8 cellular contexts compared by ENCODE assay signal in the genomic region with DNA sequence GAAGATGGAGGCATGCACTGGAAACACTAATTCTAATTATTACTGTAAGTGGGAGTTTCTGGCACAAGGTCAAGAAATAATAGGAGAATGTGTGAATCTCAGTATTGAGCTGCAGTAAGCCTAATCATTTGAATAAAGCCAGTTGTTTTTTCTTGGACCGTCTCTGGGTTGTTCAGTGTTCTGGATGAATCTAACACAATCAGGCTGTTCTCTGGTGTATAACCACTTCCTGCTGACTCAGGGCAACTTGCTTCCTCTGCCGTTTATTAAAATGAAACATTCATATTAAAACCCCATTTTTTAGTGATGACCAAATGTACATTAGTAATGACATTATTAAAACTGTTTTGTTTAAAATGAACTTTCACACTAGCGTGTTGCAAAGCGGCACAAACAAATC.
DNase-seq lines count a peak whose midpoint lies in the region; ATAC-seq lines count a peak whose summit lies in the region.
"Had no signal": no experiment of that assay in that cellular context is flagged by ENCODE, and none has a peak within 500 bp of the region (broad histone marks: within the 10 kb centered on the region; RNA-seq: fewer than 3 reads in every experiment).

No MANE protein-coding gene starts in this region.

- H3K36me3 Mint-ChIP-seq in T-helper 17 cell (ENCODE audit: low read depth), result no peaks in the 10 kb centered on the region
- H3K36me3 Mint-ChIP-seq in immature natural killer cell, result peaks cover 0 to 6% (median 0%) of the 10 kb centered on the region in 3 donors

- H3K79me2 ChIP-seq in mesendoderm (ENCODE audit: control insufficient read depth, insufficient read depth, low read length), result no peaks in the 10 kb centered on the region

- no peak overlapping the region for H3K27ac ChIP-seq in mesendoderm (ENCODE audit: low read depth, low read length)
- H3K27ac ChIP-seq: SJCRH30 had no signal

- peaks cover 14% of the 10 kb centered on the region for H3K4me1 Mint-ChIP-seq in T-helper 17 cell
- peaks cover 34 to 65% of the 10 kb centered on the region in 2 donors for H3K4me1 Mint-ChIP-seq in immature natural killer cell

- no peak overlapping the region for H3K9ac ChIP-seq in mesendoderm (ENCODE audit: low read length)

- ATAC-seq in GM18502 (IDR thresholded peaks at IDR 0.05; ENCODE audit: poor library complexity, unreplicated experiment) (peak; percentile 88), HG02885 (IDR thresholded peaks at IDR 0.05; ENCODE audit: poor library complexity, unreplicated experiment) (peak; percentile 90), T-helper 17 cell (peak; percentile 74), HG03520 (IDR thresholded peaks at IDR 0.05; ENCODE audit: unreplicated experiment) (no peak)

- H3K27ac Mint-ChIP-seq in T-helper 17 cell (peak overlapping the region; percentile 54), immature natural killer cell (peak overlapping the region; percentile 79 to 96 (median 86))

- no peak overlapping the region for H3K56ac ChIP-seq in mesendoderm (ENCODE audit: low read length)

- no peaks in the 10 kb centered on the region for H3K36me3 ChIP-seq in mesendoderm (ENCODE audit: control insufficient read depth, insufficient read depth, low read length)
- H3K36me3 ChIP-seq: SJCRH30 had no signal

- no peaks in the 10 kb centered on the region for H3K27me3 ChIP-seq in mesendoderm (ENCODE audit: insufficient read depth, low read length, poor library complexity)
- H3K27me3 ChIP-seq: SJCRH30 had no signal

- no peak overlapping the region for H3K4ac ChIP-seq in mesendoderm (ENCODE audit: low read depth, low read length)

- WGBS in mesendoderm (ENCODE audit: extremely low coverage, insufficient coverage, low lambda C conversion rate), result no CpG with 5 or more reads among the region's 4 CpGs

- H3K4me2 ChIP-seq in mesendoderm (ENCODE audit: low read length), result no peak overlapping the region

- H3K9me3 Mint-ChIP-seq in immature natural killer cell, result no peaks in the 10 kb centered on the region

- H2BK5ac ChIP-seq in mesendoderm (ENCODE audit: low read length), result no peak overlapping the region

- no peak overlapping the region for H4K5ac ChIP-seq in mesendoderm (ENCODE audit: low read length)

- no peaks in the 10 kb centered on the region for H3K27me3 Mint-ChIP-seq in T-helper 17 cell
- peaks cover 0 to 2% (median 1%) of the 10 kb centered on the region in 3 donors for H3K27me3 Mint-ChIP-seq in immature natural killer cell (ENCODE audit: low read depth in 3 of 3)

- H2BK15ac ChIP-seq in mesendoderm (replicated peaks; ENCODE audit: low read depth), result no peak overlapping the region

- H3K9me3 ChIP-seq in T-helper 17 cell (ENCODE audit: control insufficient read depth, low read length, poor library complexity, severe bottlenecking), result no peaks in the 10 kb centered on the region
- H3K9me3 ChIP-seq: SJCRH30 had no signal

- H3K23ac ChIP-seq in mesendoderm (ENCODE audit: low read length), result no peak overlapping the region

- DNase-seq in T-helper 17 cell (no peak), immature natural killer cell (peak; percentile 45 to 70 (median 54)), amniotic stem cell (lab: John Stamatoyannopoulos, UW) (no peak), mesendoderm (no peak)

- H2AK5ac ChIP-seq in mesendoderm (ENCODE audit: low read length), result no peak overlapping the region

- H2BK120ac ChIP-seq in mesendoderm (ENCODE audit: low read depth, low read length), result no peak overlapping the region

- no peak overlapping the region for H4K8ac ChIP-seq in mesendoderm (ENCODE audit: low read depth, low read length)

- H3K4me3 ChIP-seq in mesendoderm (ENCODE audit: low read length), result no peak overlapping the region
- H3K4me3 ChIP-seq: SJCRH30 had no signal

- H3K4me3 Mint-ChIP-seq in T-helper 17 cell (peak overlapping the region; percentile 67), immature natural killer cell (peak overlapping the region; percentile 68 to 75 (median 69))

- H3K79me1 ChIP-seq in mesendoderm (ENCODE audit: low read length), result no peaks in the 10 kb centered on the region

- H3K18ac ChIP-seq in mesendoderm (ENCODE audit: low read length), result no peak overlapping the region

- H3K4me1 ChIP-seq in mesendoderm (ENCODE audit: control insufficient read depth, low read depth, low read length), result no peaks in the 10 kb centered on the region

Comparison
In these comparisons a context has a peak if more than half of its experiments do, and no peak if none do; other contexts are left out.
1. DNase-seq: peak in immature natural killer cell (3 of 3); none in T-helper 17 cell (0 of 3), amniotic stem cell (single experiment) and mesendoderm (single experiment).